Comparison of ENCODE assay signal across 8 cellular contexts in genomic region chr1:61742620-61743431, GRCh38. TPM values are rescaled to one million over a fixed set of nuclear protein-coding genes. Genes with fewer than 3 reads are reported as not detected.
DNase-seq lines count a peak whose midpoint lies in the region.

No MANE protein-coding gene starts in this region.

- peak overlapping the region; percentile 86 for H3K4me3 ChIP-seq in GM23248

- H4K20me1 ChIP-seq in GM23248 (ENCODE audit: insufficient read depth), result no peaks in the 10 kb centered on the region

- H3K27ac ChIP-seq in GM23248, result peak overlapping the region; percentile 67

- intact Hi-C loops in head of caudate nucleus (cut with DNase I), result no loop called here

- H3K9me3 ChIP-seq in GM23248 (ENCODE audit: low read depth), result no peaks in the 10 kb centered on the region

- in situ Hi-C loops in GM23248 (cut with MboI), result no loop called here

- no peaks in the 10 kb centered on the region for H3K36me3 Mint-ChIP-seq in activated naive CD8-positive, alpha-beta T cell

- H3K4me1 Mint-ChIP-seq in activated naive CD8-positive, alpha-beta T cell (ENCODE audit: low read depth), result peaks cover 35% of the 10 kb centered on the region

- H3K4me3 Mint-ChIP-seq in activated naive CD8-positive, alpha-beta T cell, result peak overlapping the region; percentile 80

- DNase-seq in NCI-H510A treated with DMSO at 0.1 percent for 48 hours (lab: John Stamatoyannopoulos, UW), result peak; percentile 47
- DNase-seq in NCI-H510A (lab: John Stamatoyannopoulos, UW), result no peak
- peak; percentile 74 for DNase-seq in GM23248
- peak; percentile 74 for DNase-seq in M059J (ENCODE audit: low read depth)
- peak in 39 of 42 donors; percentile 21 to 76 (median 54) for DNase-seq in head of caudate nucleus
- peak in 51 of 56 donors; percentile 1 to 79 (median 48) for DNase-seq in nucleus accumbens (lab: John Stamatoyannopoulos, UW)
- no peak for DNase-seq in Kasumi-1 (lab: John Stamatoyannopoulos, UW)

- H3K79me2 ChIP-seq in GM23248 (ENCODE audit: insufficient read depth), result no peaks in the 10 kb centered on the region

- peak overlapping the region; percentile 95 for H3K9ac ChIP-seq in GM23248

- H3F3A ChIP-seq in GM23248 (ENCODE audit: insufficient read depth), result peaks cover 12% of the 10 kb centered on the region; the same call in 1 of the 2 replicates

- H2AFZ ChIP-seq in GM23248, result peak overlapping the region; percentile 93

- H3K4me1 ChIP-seq in GM23248 (ENCODE audit: insufficient read depth), result peaks cover 15% of the 10 kb centered on the region

- H3K4me2 ChIP-seq in GM23248 (ENCODE audit: unreplicated experiment), result peak overlapping the region; percentile 77

- no peaks in the 10 kb centered on the region for H3K36me3 ChIP-seq in GM23248 (ENCODE audit: low read depth)

- no peaks in the 10 kb centered on the region for H3K27me3 Mint-ChIP-seq in activated naive CD8-positive, alpha-beta T cell

- peak overlapping the region; percentile 54 for H3K27ac Mint-ChIP-seq in activated naive CD8-positive, alpha-beta T cell

- H3K27me3 ChIP-seq in GM23248 (replicated peaks; ENCODE audit: insufficient read depth), result no peaks in the 10 kb centered on the region

- H3K9me3 Mint-ChIP-seq in activated naive CD8-positive, alpha-beta T cell (ENCODE audit: low read depth), result no peaks in the 10 kb centered on the region

- 2% methylated on average over 40 to 55 of the region's 74 CpGs for WGBS in GM23248 (ENCODE audit: low coverage in 1 of 2, low lambda C conversion rate in 2 of 2, missing lambda C conversion rate in 2 of 2), 2 experiments

- no peaks in the 10 kb centered on the region for H3K9me2 ChIP-seq in GM23248 (ENCODE audit: insufficient read depth)

RNA-seq across cellular contexts. Expression of gene PATJ, which starts 0.5 kb away (rescaled TPM):
- 5.3 and 6.8 TPM in 2 replicates for total RNA-seq in GM23248 (2014; rRNA removed; shearing (Covaris generic))
- 4.4 and 6.1 TPM in 2 replicates for polyA plus RNA-seq in GM23248 (2016; fragmentation: Nextera tagmentation; extraction: Ambion mirVana)
- 5.4 and 18.0 TPM in 2 replicates for total RNA-seq in M059J (2014; rRNA removed; shearing (Covaris generic))

RNA-seq across cellular contexts. Expression of gene TM2D1, which starts 17.9 kb away (rescaled TPM):
- total RNA-seq in GM23248 (2014; rRNA removed; shearing (Covaris generic)), result 61.6 and 81.0 TPM in 2 replicates
- polyA plus RNA-seq in GM23248 (2016; fragmentation: Nextera tagmentation; extraction: Ambion mirVana), result 91.8 and 93.2 TPM in 2 replicates
- 57.3 and 69.8 TPM in 2 replicates for total RNA-seq in M059J (2014; rRNA removed; shearing (Covaris generic))

Comparison
In these comparisons a context has a peak if more than half of its experiments do, and no peak if none do; other contexts are left out.
1. DNase-seq: peak in NCI-H510A treated with DMSO at 0.1 percent for 48 hours (single experiment), GM23248 (single experiment), M059J (single experiment), head of caudate nucleus (39 of 42) and nucleus accumbens (51 of 56); none in NCI-H510A (single experiment) and Kasumi-1 (0 of 2).